1 cellular context compared by ENCODE assay signal in genomic region chr9:91071185-91071990, GRCh38.
A peak's percentile ranks its signal among the peaks of the same experiment; 100 is the strongest.
TF ChIP-seq lines count a peak whose summit lies in the region.

No MANE protein-coding gene starts in this region.

TF ChIP-seq in HepG2, 621 proteins besides CTCF, POLR2A, EP300 and RAD21 (continued from another document and continues in another):
- peak; percentile 72 for TF ChIP-seq ELF1 (CRISPR knock-in tag; IDR thresholded peaks at IDR 0.05)
- TF ChIP-seq ZNF703 (CRISPR knock-in tag; IDR thresholded peaks at IDR 0.05; ENCODE audit: borderline replicate concordance), result no peak
- no peak for TF ChIP-seq SALL2 (CRISPR knock-in tag; IDR thresholded peaks at IDR 0.05)
- TF ChIP-seq UBTF (CRISPR knock-in tag; IDR thresholded peaks at IDR 0.05), result peak; percentile 63
- no peak for TF ChIP-seq TRIM22 (IDR thresholded peaks at IDR 0.05)
- no peak for TF ChIP-seq AGO1 (IDR thresholded peaks at IDR 0.05; ENCODE audit: low read depth, low read length, poor library complexity, severe bottlenecking)
- TF ChIP-seq PITX1 (CRISPR knock-in tag; IDR thresholded peaks at IDR 0.05), result peak; percentile 61
- no peak; the same call in none of the 2 replicates for TF ChIP-seq HMG20B (CRISPR knock-in tag; conservative IDR thresholded peaks at IDR 0.05)
- TF ChIP-seq ZNF543 (CRISPR knock-in tag; IDR thresholded peaks at IDR 0.05), result no peak
- no peak for TF ChIP-seq DRAP1 (CRISPR knock-in tag; IDR thresholded peaks at IDR 0.05)
- TF ChIP-seq GPN1 (CRISPR knock-in tag; IDR thresholded peaks at IDR 0.05; ENCODE audit: borderline replicate concordance), result no peak
- peak; percentile 61 for TF ChIP-seq ZGPAT (CRISPR knock-in tag; IDR thresholded peaks at IDR 0.05)
- TF ChIP-seq THAP9 (CRISPR knock-in tag; IDR thresholded peaks at IDR 0.05; ENCODE audit: borderline replicate concordance), result no peak; the same call in 1 of the 2 replicates
- TF ChIP-seq SIN3B (IDR thresholded peaks at IDR 0.05; ENCODE audit: low read length), result no peak
- TF ChIP-seq KLF15 (CRISPR knock-in tag; IDR thresholded peaks at IDR 0.05; ENCODE audit: borderline replicate concordance), result no peak
- no peak for TF ChIP-seq ZNF101 (CRISPR knock-in tag; IDR thresholded peaks at IDR 0.05; ENCODE audit: borderline replicate concordance, low read depth)
- TF ChIP-seq ZNF576 (CRISPR knock-in tag; IDR thresholded peaks at IDR 0.05), result no peak
- no peak for TF ChIP-seq ZMYM2 (CRISPR knock-in tag; IDR thresholded peaks at IDR 0.05)
- TF ChIP-seq ZFAT (CRISPR knock-in tag; conservative IDR thresholded peaks at IDR 0.05), result no peak
- TF ChIP-seq NFYC (CRISPR knock-in tag; IDR thresholded peaks at IDR 0.05), result peak; percentile 31; the same call in 1 of the 2 replicates
- TF ChIP-seq MXD4 (CRISPR knock-in tag; IDR thresholded peaks at IDR 0.05), result peak; percentile 64; the same call in 1 of the 2 replicates
- TF ChIP-seq ZNF549 (CRISPR knock-in tag; IDR thresholded peaks at IDR 0.05), result no peak
- no peak for TF ChIP-seq ZBTB39 (CRISPR knock-in tag; IDR thresholded peaks at IDR 0.05)
- peak; percentile 44; the same call in 1 of the 2 replicates for TF ChIP-seq CBX5 (CRISPR knock-in tag; IDR thresholded peaks at IDR 0.05; ENCODE audit: borderline replicate concordance)
- peak; percentile 60 for TF ChIP-seq GABPA (IDR thresholded peaks at IDR 0.05; ENCODE audit: low read depth, low read length)
- TF ChIP-seq GABPA (CRISPR knock-in tag; IDR thresholded peaks at IDR 0.05; ENCODE audit: low read depth), result peak; percentile 84
- no peak; the same call in 1 of the 2 replicates for TF ChIP-seq GLI4 (CRISPR knock-in tag; IDR thresholded peaks at IDR 0.05; ENCODE audit: borderline replicate concordance)
- TF ChIP-seq ZC3H4 (CRISPR knock-in tag; IDR thresholded peaks at IDR 0.05; ENCODE audit: borderline replicate concordance), result no peak
- TF ChIP-seq NR2F6 (IDR thresholded peaks at IDR 0.05), result no peak
- peak; percentile 52; the same call in 1 of the 2 replicates for TF ChIP-seq NR2F6 (CRISPR knock-in tag; IDR thresholded peaks at IDR 0.05)
- no peak for TF ChIP-seq STAT5B (CRISPR knock-in tag; IDR thresholded peaks at IDR 0.05)
- no peak for TF ChIP-seq FOXO4 (CRISPR knock-in tag; conservative IDR thresholded peaks at IDR 0.05)
- peak; percentile 8; the same call in 1 of the 2 replicates for TF ChIP-seq ATF2 (CRISPR knock-in tag; IDR thresholded peaks at IDR 0.05)
- no peak for TF ChIP-seq AHR (CRISPR knock-in tag; IDR thresholded peaks at IDR 0.05)
- TF ChIP-seq HCFC1 (IDR thresholded peaks at IDR 0.05; ENCODE audit: low read depth, low read length), result no peak
- TF ChIP-seq ZUFSP (CRISPR knock-in tag; IDR thresholded peaks at IDR 0.05; ENCODE audit: borderline replicate concordance), result no peak
- TF ChIP-seq HBP1 (CRISPR knock-in tag; IDR thresholded peaks at IDR 0.05; ENCODE audit: low read depth), result peak; percentile 57
- TF ChIP-seq HNF1B (CRISPR knock-in tag; IDR thresholded peaks at IDR 0.05), result peak; percentile 81
- peak; percentile 24; the same call in 1 of the 2 replicates for TF ChIP-seq ZNF652 (CRISPR knock-in tag; IDR thresholded peaks at IDR 0.05; ENCODE audit: borderline replicate concordance, low read depth)
- TF ChIP-seq CHCHD3 (CRISPR knock-in tag; IDR thresholded peaks at IDR 0.05), result no peak
- peak; percentile 50; the same call in 1 of the 2 replicates for TF ChIP-seq ZNF205 (CRISPR knock-in tag; IDR thresholded peaks at IDR 0.05)
